Comparison of ENCODE assay signal across 1 cellular context in the genomic region with DNA sequence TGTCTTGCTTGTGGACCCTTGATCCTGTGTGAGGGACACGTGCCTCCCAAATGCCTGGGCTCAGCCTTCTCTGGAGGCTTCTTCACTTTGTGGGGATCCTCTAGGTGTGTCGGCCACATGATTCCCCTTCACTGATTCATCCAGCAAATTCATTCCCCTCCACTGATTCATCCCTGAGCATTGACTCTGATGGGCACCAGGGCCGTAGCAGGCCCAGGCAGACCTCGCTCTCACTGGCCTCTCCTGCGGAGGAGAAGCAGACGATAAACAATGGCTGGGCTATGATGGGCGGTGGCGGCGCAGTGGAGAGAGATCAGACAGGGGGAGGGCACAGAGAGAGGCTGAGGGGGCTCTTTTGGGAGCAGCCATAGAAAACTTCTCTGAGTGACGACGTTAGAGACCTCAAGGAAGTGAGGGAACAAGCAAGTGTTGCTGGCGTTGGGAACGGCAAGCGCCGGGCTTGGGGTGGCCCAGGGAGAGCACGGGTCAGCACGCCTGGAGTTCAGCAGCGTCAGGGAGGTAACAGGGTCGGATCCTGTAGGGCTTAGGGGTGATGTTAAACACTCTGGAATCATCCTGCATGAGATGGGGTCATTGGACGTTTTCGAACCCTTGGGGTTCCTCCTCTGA.
TF ChIP-seq lines count a peak whose summit lies in the region.

No MANE protein-coding gene starts in this region.

TF ChIP-seq in GM23338, 12 proteins besides CTCF, POLR2A, EP300 and RAD21 (continued from another document):
- TF ChIP-seq EZH2phosphoT487 (IDR thresholded peaks at IDR 0.05; ENCODE audit: unreplicated experiment) (no peak), NANOG (IDR thresholded peaks at IDR 0.05; ENCODE audit: borderline replicate concordance) (no peak), POLR2AphosphoS5 (IDR thresholded peaks at IDR 0.05; ENCODE audit: low read depth) (no peak), STAT1 (IDR thresholded peaks at IDR 0.05; ENCODE audit: unreplicated experiment) (no peak)
- TF ChIP-seq, protein P1, sequence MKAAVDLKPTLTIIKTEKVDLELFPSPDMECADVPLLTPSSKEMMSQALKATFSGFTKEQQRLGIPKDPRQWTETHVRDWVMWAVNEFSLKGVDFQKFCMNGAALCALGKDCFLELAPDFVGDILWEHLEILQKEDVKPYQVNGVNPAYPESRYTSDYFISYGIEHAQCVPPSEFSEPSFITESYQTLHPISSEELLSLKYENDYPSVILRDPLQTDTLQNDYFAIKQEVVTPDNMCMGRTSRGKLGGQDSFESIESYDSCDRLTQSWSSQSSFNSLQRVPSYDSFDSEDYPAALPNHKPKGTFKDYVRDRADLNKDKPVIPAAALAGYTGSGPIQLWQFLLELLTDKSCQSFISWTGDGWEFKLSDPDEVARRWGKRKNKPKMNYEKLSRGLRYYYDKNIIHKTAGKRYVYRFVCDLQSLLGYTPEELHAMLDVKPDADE (IDR thresholded peaks at IDR 0.05): no peak
- TF ChIP-seq, protein P2, sequence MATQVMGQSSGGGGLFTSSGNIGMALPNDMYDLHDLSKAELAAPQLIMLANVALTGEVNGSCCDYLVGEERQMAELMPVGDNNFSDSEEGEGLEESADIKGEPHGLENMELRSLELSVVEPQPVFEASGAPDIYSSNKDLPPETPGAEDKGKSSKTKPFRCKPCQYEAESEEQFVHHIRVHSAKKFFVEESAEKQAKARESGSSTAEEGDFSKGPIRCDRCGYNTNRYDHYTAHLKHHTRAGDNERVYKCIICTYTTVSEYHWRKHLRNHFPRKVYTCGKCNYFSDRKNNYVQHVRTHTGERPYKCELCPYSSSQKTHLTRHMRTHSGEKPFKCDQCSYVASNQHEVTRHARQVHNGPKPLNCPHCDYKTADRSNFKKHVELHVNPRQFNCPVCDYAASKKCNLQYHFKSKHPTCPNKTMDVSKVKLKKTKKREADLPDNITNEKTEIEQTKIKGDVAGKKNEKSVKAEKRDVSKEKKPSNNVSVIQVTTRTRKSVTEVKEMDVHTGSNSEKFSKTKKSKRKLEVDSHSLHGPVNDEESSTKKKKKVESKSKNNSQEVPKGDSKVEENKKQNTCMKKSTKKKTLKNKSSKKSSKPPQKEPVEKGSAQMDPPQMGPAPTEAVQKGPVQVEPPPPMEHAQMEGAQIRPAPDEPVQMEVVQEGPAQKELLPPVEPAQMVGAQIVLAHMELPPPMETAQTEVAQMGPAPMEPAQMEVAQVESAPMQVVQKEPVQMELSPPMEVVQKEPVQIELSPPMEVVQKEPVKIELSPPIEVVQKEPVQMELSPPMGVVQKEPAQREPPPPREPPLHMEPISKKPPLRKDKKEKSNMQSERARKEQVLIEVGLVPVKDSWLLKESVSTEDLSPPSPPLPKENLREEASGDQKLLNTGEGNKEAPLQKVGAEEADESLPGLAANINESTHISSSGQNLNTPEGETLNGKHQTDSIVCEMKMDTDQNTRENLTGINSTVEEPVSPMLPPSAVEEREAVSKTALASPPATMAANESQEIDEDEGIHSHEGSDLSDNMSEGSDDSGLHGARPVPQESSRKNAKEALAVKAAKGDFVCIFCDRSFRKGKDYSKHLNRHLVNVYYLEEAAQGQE (IDR thresholded peaks at IDR 0.05; ENCODE audit: unreplicated experiment): no peak
